ENCODE assay signal across 23 cellular contexts in genomic region chr9:70100362-70100761, GRCh38. TPM values are rescaled to one million over a fixed set of nuclear protein-coding genes. Genes with fewer than 3 reads are reported as not detected.
DNase-seq lines count a peak whose midpoint lies in the region; ATAC-seq and TF ChIP-seq lines count a peak whose summit lies in the region.
"Had no signal": no experiment of that assay in that cellular context is flagged by ENCODE, and none has a peak within 500 bp of the region (broad histone marks: within the 10 kb centered on the region; RNA-seq: fewer than 3 reads in every experiment).

No MANE protein-coding gene starts in this region.

- H3K9me3 Mint-ChIP-seq in natural killer cell (no peaks in the 10 kb centered on the region), GM23338 (no peaks in the 10 kb centered on the region)
- H3K9me3 Mint-ChIP-seq: natural killer cell treated with Interleukin-12 subunit alpha and Interleukin-12 subunit beta and Interleukin-15 and Interleukin-18, amount 100 ng/mL, for 72 hours had no signal

- H3K27ac ChIP-seq in muscle layer of duodenum (ENCODE audit: low read length) (peak overlapping the region; percentile 34), GM23338 (ENCODE audit: low read depth) (no peak overlapping the region)
- H3K27ac ChIP-seq: hepatocyte, parathyroid adenoma had no signal

- no peak overlapping the region for H3K27ac Mint-ChIP-seq in natural killer cell
- no peak overlapping the region for H3K27ac Mint-ChIP-seq in GM23338
- H3K27ac Mint-ChIP-seq: CD14-positive monocyte; natural killer cell treated with Interleukin-12 subunit alpha and Interleukin-12 subunit beta and Interleukin-15 and Interleukin-18, amount 100 ng/mL, for 72 hours had no signal

- DNase-seq in AG10803 (ENCODE audit: low read depth) (peak; percentile 61), fibroblast of peridontal ligament (ENCODE audit: extremely low read depth) (peak; percentile 43), GM03348 (ENCODE audit: low spot score) (no peak), natural killer cell (no peak), GM23338 (ENCODE audit: low spot score) (no peak), NCI-H2171 treated with DMSO at 0.1 percent for 48 hours (lab: John Stamatoyannopoulos, UW) (no peak)
- DNase-seq: ACHN; activated CD4-positive, alpha-beta T cell treated with anti-CD3 and anti-CD28 coated beads for 4 hours; activated gamma-delta T cell; amygdala; cerebellar nuclear complex; effector CD8-positive, alpha-beta T cell; mammary epithelial cell; NCI-H446; NK-92 treated with Interleukin-12 subunit alpha and Interleukin-12 subunit beta, amount 100 ng/mL, for 24 hours; substantia nigra; SW 1271 had no signal

- H3K27me3 Mint-ChIP-seq in natural killer cell (ENCODE audit: low read depth in 2 of 2) (peaks cover 0 to 6% of the 10 kb centered on the region in 2 donors), GM23338 (ENCODE audit: insufficient read depth, low read depth, poor library complexity) (no peaks in the 10 kb centered on the region)

- H3K4me3 Mint-ChIP-seq in natural killer cell: no peak overlapping the region
- no peak overlapping the region for H3K4me3 Mint-ChIP-seq in GM23338
- H3K4me3 Mint-ChIP-seq: CD14-positive monocyte; natural killer cell treated with Interleukin-12 subunit alpha and Interleukin-12 subunit beta and Interleukin-15 and Interleukin-18, amount 100 ng/mL, for 72 hours had no signal

- H3K4me1 ChIP-seq in muscle layer of duodenum (ENCODE audit: control insufficient read depth in 1 of 2, insufficient read depth in 2 of 2, low read length in 2 of 2): peaks cover 13 to 46% of the 10 kb centered on the region in 2 donors
- peaks cover 5% of the 10 kb centered on the region; the same call in 1 of the 2 replicates for H3K4me1 ChIP-seq in GM23338 (ENCODE audit: insufficient read depth)
- H3K4me1 ChIP-seq: parathyroid adenoma had no signal

- ATAC-seq in SK-N-SH treated with all-trans-retinoic acid at 6 μM for 48 hours: peak; percentile 74
- no peak for ATAC-seq in natural killer cell
- ATAC-seq in GM23338: no peak

- H3K4me1 Mint-ChIP-seq in natural killer cell (no peaks in the 10 kb centered on the region), GM23338 (no peaks in the 10 kb centered on the region; the same call in 2 of the 3 replicates)

- H3K27me3 ChIP-seq in muscle layer of duodenum (ENCODE audit: low read depth, low read length) (no peaks in the 10 kb centered on the region), GM23338 (ENCODE audit: insufficient read depth) (no peaks in the 10 kb centered on the region)
- H3K27me3 ChIP-seq: hepatocyte had no signal

- TF ChIP-seq CTCF in AG10803 (conservative IDR thresholded peaks at IDR 0.05; ENCODE audit: low read length): no peak
- TF ChIP-seq CTCF in natural killer cell (IDR thresholded peaks at IDR 0.05): no peak
- no peak for TF ChIP-seq CTCF in GM23338 (conservative IDR thresholded peaks at IDR 0.05; ENCODE audit: low read depth in 2 of 2)

- H3K79me2 ChIP-seq in GM23338 (replicated peaks; ENCODE audit: insufficient read depth): no peaks in the 10 kb centered on the region; the same call in 1 of the 2 replicates
- H3K79me2 ChIP-seq: hepatocyte, parathyroid adenoma had no signal

- intact Hi-C loops in natural killer cell (cut with micrococcal nuclease): no loop called here

- H4K20me1 ChIP-seq in GM23338 (replicated peaks; ENCODE audit: insufficient read depth): no peaks in the 10 kb centered on the region; the same call in 1 of the 2 replicates

- H3K4me3 ChIP-seq in AG10803 (ENCODE audit: low read length) (no peak overlapping the region), muscle layer of duodenum (ENCODE audit: low read depth in 1 of 2, low read length in 2 of 2) (no peak overlapping the region), GM23338 (no peak overlapping the region)
- H3K4me3 ChIP-seq: hepatocyte had no signal

- H2AFZ ChIP-seq in GM23338: no peak overlapping the region
- H2AFZ ChIP-seq: hepatocyte, parathyroid adenoma had no signal

- no peak overlapping the region for H3K4me2 ChIP-seq in GM23338
- H3K4me2 ChIP-seq: hepatocyte had no signal

- H3F3A ChIP-seq in GM23338 (replicated peaks; ENCODE audit: low read depth): no peaks in the 10 kb centered on the region

- H3K36me3 Mint-ChIP-seq in natural killer cell (no peaks in the 10 kb centered on the region), GM23338 (ENCODE audit: low read depth) (no peaks in the 10 kb centered on the region)
- H3K36me3 Mint-ChIP-seq: CD14-positive monocyte; natural killer cell treated with Interleukin-12 subunit alpha and Interleukin-12 subunit beta and Interleukin-15 and Interleukin-18, amount 100 ng/mL, for 72 hours had no signal

- no peaks in the 10 kb centered on the region for H3K9me3 ChIP-seq in muscle layer of duodenum (ENCODE audit: control insufficient read depth in 1 of 2, low read length in 2 of 2)

- no peaks in the 10 kb centered on the region; the same call in 1 of the 2 replicates for H3K9me2 ChIP-seq in GM23338 (ENCODE audit: insufficient read depth)

- H3K36me3 ChIP-seq in muscle layer of duodenum (ENCODE audit: control insufficient read depth in 1 of 2, insufficient read depth in 2 of 2, low read length in 2 of 2) (no peaks in the 10 kb centered on the region), GM23338 (ENCODE audit: insufficient read depth) (no peaks in the 10 kb centered on the region)

TF ChIP-seq in SK-N-SH treated with all-trans-retinoic acid at 6 μM for 48 hours, 23 proteins besides CTCF, POLR2A, EP300 and RAD21 (continues in another document):
- TF ChIP-seq GLIS3 (CRISPR knock-in tag; IDR thresholded peaks at IDR 0.05) (no peak), ESRRG (CRISPR knock-in tag; IDR thresholded peaks at IDR 0.05) (no peak), ISL1 (CRISPR knock-in tag; IDR thresholded peaks at IDR 0.05) (peak; percentile 43; the same call in 1 of the 2 replicates), BACH2 (CRISPR knock-in tag; IDR thresholded peaks at IDR 0.05; ENCODE audit: borderline replicate concordance) (no peak), TCF4 (CRISPR knock-in tag; IDR thresholded peaks at IDR 0.05; ENCODE audit: borderline replicate concordance) (no peak), TSHZ2 (CRISPR knock-in tag; IDR thresholded peaks at IDR 0.05) (0 out of 2 replicates have a peak, but pooled peaks have one; percentile 20)

TF ChIP-seq in GM23338, 12 proteins besides CTCF, POLR2A, EP300 and RAD21 (continues in another document):
- no peak for TF ChIP-seq REST (IDR thresholded peaks at IDR 0.05; ENCODE audit: unreplicated experiment)

RNA-seq across cellular contexts. Expression of gene MAMDC2, which starts 56.7 kb away (rescaled TPM):
- under 1 TPM in 2 of 3 donors, not detected in 1; 0.10 to 0.32 TPM for total RNA-seq in natural killer cell
- 13.7 and 19.6 TPM in 2 replicates for total RNA-seq in GM23338 (2014; rRNA removed; shearing (Covaris generic))
- polyA plus RNA-seq in GM23338 (2016; fragmentation: Nextera tagmentation; extraction: Ambion mirVana): 6.9 and 7.7 TPM in 2 replicates
- total RNA-seq: natural killer cell treated with Interleukin-12 subunit alpha and Interleukin-12 subunit beta and Interleukin-15 and Interleukin-18, amount 100 ng/mL, for 72 hours had no signal

Comparison
In these comparisons a context has a peak if more than half of its experiments do, and no peak if none do; other contexts are left out.
1. DNase-seq: peak in AG10803 (single experiment) and fibroblast of peridontal ligament (single experiment); none in GM03348 (single experiment), natural killer cell (single experiment), GM23338 (single experiment) and NCI-H2171 treated with DMSO at 0.1 percent for 48 hours (single experiment).
2. RNA of gene MAMDC2, which starts 56.7 kb away (total RNA-seq): 13.7 to 19.6 TPM in GM23338; 0.10 to 0.32 TPM in natural killer cell; every median in the first group is over 10 times any median in the second.